Comparison of ENCODE assay signal across 1 cellular context in genomic region chr14:68574461-68574860, GRCh38.
TF ChIP-seq lines count a peak whose summit lies in the region.

No MANE protein-coding gene starts in this region.

TF ChIP-seq in A549, 52 proteins besides CTCF, POLR2A, EP300 and RAD21 (continued from another document):
- TF ChIP-seq HDAC2 (IDR thresholded peaks at IDR 0.05) (no peak), HEYL (CRISPR knock-in tag; IDR thresholded peaks at IDR 0.05) (no peak), USF2 (IDR thresholded peaks at IDR 0.05) (no peak), CHD4 (IDR thresholded peaks at IDR 0.05; ENCODE audit: borderline replicate concordance) (no peak), TP53 (CRISPR knock-in tag; IDR thresholded peaks at IDR 0.05) (no peak), ZSCAN20 (CRISPR knock-in tag; IDR thresholded peaks at IDR 0.05) (no peak), FOSL2 (IDR thresholded peaks at IDR 0.05) (no peak), FOSL2 (CRISPR knock-in tag; IDR thresholded peaks at IDR 0.05) (no peak)
- TF ChIP-seq, protein P1, sequence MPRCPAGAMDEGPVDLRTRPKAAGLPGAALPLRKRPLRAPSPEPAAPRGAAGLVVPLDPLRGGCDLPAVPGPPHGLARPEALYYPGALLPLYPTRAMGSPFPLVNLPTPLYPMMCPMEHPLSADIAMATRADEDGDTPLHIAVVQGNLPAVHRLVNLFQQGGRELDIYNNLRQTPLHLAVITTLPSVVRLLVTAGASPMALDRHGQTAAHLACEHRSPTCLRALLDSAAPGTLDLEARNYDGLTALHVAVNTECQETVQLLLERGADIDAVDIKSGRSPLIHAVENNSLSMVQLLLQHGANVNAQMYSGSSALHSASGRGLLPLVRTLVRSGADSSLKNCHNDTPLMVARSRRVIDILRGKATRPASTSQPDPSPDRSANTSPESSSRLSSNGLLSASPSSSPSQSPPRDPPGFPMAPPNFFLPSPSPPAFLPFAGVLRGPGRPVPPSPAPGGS (IDR thresholded peaks at IDR 0.05): no peak
- TF ChIP-seq, protein P2, sequence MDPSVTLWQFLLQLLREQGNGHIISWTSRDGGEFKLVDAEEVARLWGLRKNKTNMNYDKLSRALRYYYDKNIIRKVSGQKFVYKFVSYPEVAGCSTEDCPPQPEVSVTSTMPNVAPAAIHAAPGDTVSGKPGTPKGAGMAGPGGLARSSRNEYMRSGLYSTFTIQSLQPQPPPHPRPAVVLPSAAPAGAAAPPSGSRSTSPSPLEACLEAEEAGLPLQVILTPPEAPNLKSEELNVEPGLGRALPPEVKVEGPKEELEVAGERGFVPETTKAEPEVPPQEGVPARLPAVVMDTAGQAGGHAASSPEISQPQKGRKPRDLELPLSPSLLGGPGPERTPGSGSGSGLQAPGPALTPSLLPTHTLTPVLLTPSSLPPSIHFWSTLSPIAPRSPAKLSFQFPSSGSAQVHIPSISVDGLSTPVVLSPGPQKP (IDR thresholded peaks at IDR 0.05; ENCODE audit: low read depth, low read length): no peak
TF ChIP-seq in A549: peak in this region for 0.
